In the genomic region with DNA sequence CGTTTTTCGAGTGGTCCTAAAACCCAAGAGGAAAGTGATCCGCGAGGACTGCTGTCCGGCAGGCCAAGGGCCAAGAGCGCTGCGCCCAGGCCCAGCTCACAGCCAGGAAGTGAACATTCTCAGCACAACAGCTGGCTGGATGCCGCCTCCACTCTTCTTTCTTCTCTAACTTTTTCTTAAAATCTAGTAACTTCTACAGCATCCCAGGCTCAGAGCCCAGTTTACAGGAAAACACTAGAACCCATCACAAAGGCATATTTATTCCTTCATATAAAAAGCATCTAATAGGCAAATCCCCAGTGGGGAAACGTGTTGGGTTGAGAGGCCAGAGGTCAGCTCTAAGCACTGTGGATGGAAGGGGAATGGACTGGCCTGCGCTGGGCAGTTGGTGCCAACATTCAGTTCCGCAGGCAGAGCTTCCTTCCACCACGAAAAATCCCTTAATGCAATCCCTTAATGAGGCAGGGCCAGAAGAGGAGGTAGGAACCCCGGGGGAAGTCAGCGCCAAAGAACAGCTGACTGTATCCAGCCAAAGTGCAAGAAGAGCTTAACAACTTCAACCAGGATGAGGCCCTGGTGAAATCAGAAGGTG, we compare ENCODE assay signal across 15 cellular contexts.
DNase-seq lines count a peak whose midpoint lies in the region; ATAC-seq, FAIRE-seq and TF ChIP-seq lines count a peak whose summit lies in the region.
"Had no signal": no experiment of that assay in that cellular context is flagged by ENCODE, and none has a peak within 500 bp of the region (broad histone marks: within the 10 kb centered on the region; RNA-seq: fewer than 3 reads in every experiment).

No MANE protein-coding gene starts in this region.

- H2AFZ ChIP-seq in HepG2 (ENCODE audit: low read length), result no peak overlapping the region

- H3K27me3 ChIP-seq in liver (ENCODE audit: control insufficient read depth in 4 of 4, insufficient read depth in 4 of 4, low read length in 3 of 4), result no peaks in the 10 kb centered on the region
- H3K27me3 ChIP-seq in HepG2 (ENCODE audit: control insufficient read depth in 1 of 2, insufficient read depth in 2 of 2, low read length in 2 of 2), result peaks cover 10 to 67% of the 10 kb centered on the region in 2 experiments
- no peaks in the 10 kb centered on the region for H3K27me3 ChIP-seq in right atrium auricular region
- no peaks in the 10 kb centered on the region for H3K27me3 ChIP-seq in prostate gland (replicated peaks; ENCODE audit: insufficient read depth)
- no peaks in the 10 kb centered on the region for H3K27me3 ChIP-seq in aorta (ENCODE audit: control insufficient read depth in 1 of 2, insufficient read depth in 2 of 2, low read length in 1 of 2)
- H3K27me3 ChIP-seq: SJSA1 had no signal

- no TSS peak for BruUV-seq in HepG2 (replicated peaks; lab: Mats Ljungman, UMichigan)

- TF ChIP-seq CTCF in liver (IDR thresholded peaks at IDR 0.05; ENCODE audit: low read depth, low read length, missing input control) (no peak), HepG2 (CRISPR knock-in tag; IDR thresholded peaks at IDR 0.05) (no peak), right atrium auricular region (IDR thresholded peaks at IDR 0.05) (no peak), prostate gland (IDR thresholded peaks at IDR 0.05) (no peak)

- DNase-seq in HepG2 (ENCODE audit: low spot score) (no peak), right atrium auricular region (ENCODE audit: low spot score) (no peak), prostate gland (ENCODE audit: low spot score) (no peak), aorta (peak in 1 of 2 donors; percentile 86), SK-N-DZ (ENCODE audit: low spot score) (no peak)
- DNase-seq: activated CD4-positive, CD25-positive, alpha-beta regulatory T cell; central memory CD4-positive, alpha-beta T cell; MM.1S; stimulated activated CD4-positive, alpha-beta T cell treated with anti-CD3 and anti-CD28 coated beads, Interleukin-15, amount 100 ng/mL, for 24 hours had no signal

- H3K27ac ChIP-seq in liver (ENCODE audit: low read depth in 1 of 2, low read length in 2 of 2) (peak overlapping the region; percentile 17 to 31), HepG2 (ENCODE audit: extremely low read length, insufficient read depth, low read length) (no peak overlapping the region), right atrium auricular region (peak overlapping the region; percentile 79 to 82), prostate gland (peak overlapping the region; percentile 61 to 62), aorta (ENCODE audit: low read depth in 1 of 2, low read length in 2 of 2) (peak overlapping the region; percentile 54 to 98)
- H3K27ac ChIP-seq: SJSA1 had no signal

- H3K4me3 ChIP-seq in liver (ENCODE audit: low read depth in 1 of 3, low read length in 3 of 3), result no peak overlapping the region
- no peak overlapping the region for H3K4me3 ChIP-seq in HepG2 (replicated peaks in 1 of 3; ENCODE audit: insufficient read depth in 1 of 3, low read depth in 2 of 3, low read length in 3 of 3)
- H3K4me3 ChIP-seq in right atrium auricular region, result no peak overlapping the region
- no peak overlapping the region for H3K4me3 ChIP-seq in prostate gland
- H3K4me3 ChIP-seq in aorta (ENCODE audit: low read length in 2 of 2), result no peak overlapping the region
- H3K4me3 ChIP-seq: SJSA1 had no signal

- no peak for ATAC-seq in HepG2
- peak; percentile 67 for ATAC-seq in aorta (ENCODE audit: low FRiP score)
- no peak for ATAC-seq in HG02642 (IDR thresholded peaks at IDR 0.05; ENCODE audit: poor library complexity, unreplicated experiment)
- no peak for ATAC-seq in HG03135 (IDR thresholded peaks at IDR 0.05; ENCODE audit: unreplicated experiment)

- WGBS in liver, result 79% methylated on average over 14 of the region's 14 CpGs
- WGBS in HepG2 (ENCODE audit: low lambda C conversion rate), result 28% methylated on average over 14 of the region's 14 CpGs
- 51% methylated on average over 14 of the region's 14 CpGs for WGBS in prostate gland
- WGBS in aorta, 2 donors, result 6 to 8% methylated on average over 14 of the region's 14 CpGs

- no peak for TF ChIP-seq EP300 in HepG2 (IDR thresholded peaks at IDR 0.05; ENCODE audit: low read depth in 2 of 2, low read length in 2 of 2)
- TF ChIP-seq EP300 in HepG2 (CRISPR knock-in tag; IDR thresholded peaks at IDR 0.05; ENCODE audit: borderline replicate concordance), result no peak

- POLR2A ChIA-PET in HepG2 (lab: Yijun Ruan, JAX), result no interaction called here

- in situ Hi-C loops in HepG2 (cut with HindIII; ENCODE audit: extremely low pct_ligation_motif_present, low pct_unique_long_range_greater_than_20kb), result no loop called here

- no peak for TF ChIP-seq RAD21 in liver (IDR thresholded peaks at IDR 0.05)
- no peak for TF ChIP-seq RAD21 in HepG2 (CRISPR knock-in tag; IDR thresholded peaks at IDR 0.05)

- intact Hi-C loops in HepG2 (cut with micrococcal nuclease; ENCODE audit: unreplicated experiment), result no loop called here
- intact Hi-C loops in prostate gland (cut with DNase I), result no loop called here
- intact Hi-C loops in aorta (cut with DNase I), result loop anchor here in 1 of 2 donors (5.0 kb wide), 1 partner anchor 46 kb away; no protein-coding TSS in a partner anchor

- no peak overlapping the region for H3K4me2 ChIP-seq in HepG2 (ENCODE audit: low read depth, low read length)

- CTCF ChIA-PET in HepG2 (lab: Yijun Ruan, JAX; ENCODE audit: low intra/inter-chr PET ratio, low total read pairs), result no interaction called here

- no peaks in the 10 kb centered on the region for H3K79me2 ChIP-seq in HepG2 (ENCODE audit: insufficient read depth, low read length)

- TF ChIP-seq POLR2A in HepG2 (IDR thresholded peaks at IDR 0.05; ENCODE audit: insufficient read depth in 1 of 2, low read depth in 2 of 2, low read length in 2 of 2) (no peak), prostate gland (IDR thresholded peaks at IDR 0.05) (no peak)

- no peak for FAIRE-seq in HepG2 (lab: Jason Lieb, UNC)
- FAIRE-seq: frontal cortex, GM12891 had no signal

- peaks cover 0 to 4% (median 2%) of the 10 kb centered on the region in 4 donors for H3K4me1 ChIP-seq in liver (ENCODE audit: control insufficient read depth in 4 of 4, insufficient read depth in 4 of 4, low read length in 3 of 4)
- H3K4me1 ChIP-seq in HepG2 (ENCODE audit: insufficient read depth, low read length), result no peaks in the 10 kb centered on the region
- H3K4me1 ChIP-seq in right atrium auricular region, result peaks cover 0 to 95% of the 10 kb centered on the region in 2 donors
- H3K4me1 ChIP-seq in prostate gland (replicated peaks), result peaks cover 25% of the 10 kb centered on the region
- peaks cover 0 to 4% of the 10 kb centered on the region in 2 donors for H3K4me1 ChIP-seq in aorta (ENCODE audit: control insufficient read depth in 1 of 2, insufficient read depth in 2 of 2, low read length in 2 of 2)

- H3K9me3 ChIP-seq in liver (ENCODE audit: control insufficient read depth in 4 of 4, low read length in 3 of 4) (peaks cover 0 to 2% (median 0%) of the 10 kb centered on the region in 4 donors), HepG2 (ENCODE audit: low read length) (peaks cover 5% of the 10 kb centered on the region; the same call in 1 of the 2 replicates), right atrium auricular region (no peaks in the 10 kb centered on the region), prostate gland (no peaks in the 10 kb centered on the region), aorta (ENCODE audit: control insufficient read depth, low read length) (no peaks in the 10 kb centered on the region)
- H3K9me3 ChIP-seq: SJSA1 had no signal

- no peaks in the 10 kb centered on the region for H4K20me1 ChIP-seq in HepG2 (ENCODE audit: insufficient read depth, low read length)

- no peak overlapping the region for H3K9ac ChIP-seq in liver (ENCODE audit: low read depth in 1 of 2, low read length in 2 of 2)
- H3K9ac ChIP-seq in HepG2 (ENCODE audit: insufficient read depth, low read depth, low read length), result no peak overlapping the region

- no peaks in the 10 kb centered on the region for H3K36me3 ChIP-seq in liver (ENCODE audit: control insufficient read depth in 4 of 4, insufficient read depth in 3 of 4, low read depth in 1 of 4, low read length in 3 of 4)
- H3K36me3 ChIP-seq in HepG2 (replicated peaks in 1 of 2; ENCODE audit: control insufficient read depth in 1 of 2, insufficient read depth in 2 of 2, low read length in 2 of 2), result no peaks in the 10 kb centered on the region
- no peaks in the 10 kb centered on the region for H3K36me3 ChIP-seq in right atrium auricular region
- H3K36me3 ChIP-seq in prostate gland, result no peaks in the 10 kb centered on the region
- no peaks in the 10 kb centered on the region for H3K36me3 ChIP-seq in aorta (ENCODE audit: control insufficient read depth in 1 of 2, insufficient read depth in 2 of 2, low read length in 1 of 2)

TF ChIP-seq in liver, 16 proteins besides CTCF, POLR2A, EP300 and RAD21:
- peak; percentile 40 for TF ChIP-seq NR2F2 (IDR thresholded peaks at IDR 0.05)
- TF ChIP-seq, protein P1, sequence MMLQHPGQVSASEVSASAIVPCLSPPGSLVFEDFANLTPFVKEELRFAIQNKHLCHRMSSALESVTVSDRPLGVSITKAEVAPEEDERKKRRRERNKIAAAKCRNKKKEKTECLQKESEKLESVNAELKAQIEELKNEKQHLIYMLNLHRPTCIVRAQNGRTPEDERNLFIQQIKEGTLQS (IDR thresholded peaks at IDR 0.05), result no peak

TF ChIP-seq in HepG2, 621 proteins besides CTCF, POLR2A, EP300 and RAD21 (continues in another document):
- TF ChIP-seq ZNF615 (CRISPR knock-in tag; IDR thresholded peaks at IDR 0.05; ENCODE audit: borderline replicate concordance) (no peak), GABPB1 (CRISPR knock-in tag; IDR thresholded peaks at IDR 0.05) (no peak), ZNF781 (CRISPR knock-in tag; IDR thresholded peaks at IDR 0.05; ENCODE audit: borderline replicate concordance, not compliant biosample characterization) (no peak), ZMYM2 (CRISPR knock-in tag; IDR thresholded peaks at IDR 0.05) (no peak)
- TF ChIP-seq, protein P2, sequence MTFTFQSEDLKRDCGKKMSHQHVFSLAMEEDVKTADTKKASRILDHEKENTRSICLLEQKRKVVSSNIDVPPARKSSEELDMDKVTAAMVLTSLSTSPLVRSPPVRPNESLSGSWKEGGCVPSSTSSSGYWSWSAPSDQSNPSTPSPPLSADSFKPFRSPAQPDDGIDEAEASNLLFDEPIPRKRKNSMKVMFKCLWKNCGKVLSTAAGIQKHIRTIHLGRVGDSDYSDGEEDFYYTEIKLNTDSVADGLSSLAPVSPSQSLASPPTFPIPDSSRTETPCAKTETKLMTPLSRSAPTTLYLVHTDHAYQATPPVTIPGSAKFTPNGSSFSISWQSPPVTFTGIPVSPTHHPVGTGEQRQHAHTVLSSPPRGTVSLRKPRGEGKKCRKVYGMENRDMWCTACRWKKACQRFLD (CRISPR knock-in tag; IDR thresholded peaks at IDR 0.05; ENCODE audit: borderline replicate concordance), result no peak
